ENCODE assay signal across 13 cellular contexts in the genomic region with DNA sequence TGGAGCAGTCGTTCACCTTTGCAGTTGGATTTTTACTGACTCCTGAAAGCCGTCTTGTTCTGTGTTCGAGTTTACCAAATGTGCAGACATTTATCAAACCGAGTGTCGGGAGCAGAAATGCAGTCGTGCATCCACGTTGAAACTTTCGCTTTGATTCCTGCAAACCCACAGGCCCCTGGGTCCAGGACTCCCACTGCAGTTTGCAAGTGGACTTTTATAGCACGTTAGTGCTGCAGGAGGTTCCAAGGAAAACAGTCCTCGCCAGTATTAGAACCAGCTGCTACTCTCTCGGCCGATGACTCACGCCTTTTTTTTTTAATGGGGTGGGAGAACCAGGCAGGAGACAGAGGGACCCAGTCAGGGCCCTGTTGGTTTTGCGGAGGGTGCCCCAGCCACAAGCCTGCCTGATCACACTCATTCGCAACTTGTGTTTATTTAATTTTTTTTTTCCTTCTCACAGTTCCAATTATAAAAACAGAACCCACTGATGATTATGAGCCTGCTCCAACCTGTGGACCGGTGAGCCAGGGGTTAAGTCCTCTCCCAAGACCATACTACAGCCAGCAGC.
A peak's percentile ranks its signal among the peaks of the same experiment; 100 is the strongest.
DNase-seq lines count a peak whose midpoint lies in the region; ATAC-seq and TF ChIP-seq lines count a peak whose summit lies in the region.
"Had no signal": no experiment of that assay in that cellular context is flagged by ENCODE, and none has a peak within 500 bp of the region (broad histone marks: within the 10 kb centered on the region; RNA-seq: fewer than 3 reads in every experiment).

No MANE protein-coding gene starts in this region.

- peaks cover 0 to 10% of the 10 kb centered on the region in 2 donors for H3K4me1 ChIP-seq in right atrium auricular region
- H3K4me1 ChIP-seq in left lung = no peaks in the 10 kb centered on the region
- peaks cover 14% of the 10 kb centered on the region for H3K4me1 ChIP-seq in vagina
- H3K4me1 ChIP-seq: parathyroid adenoma had no signal

- intact Hi-C loops in Right ventricle myocardium inferior (cut with DNase I) = no loop called here
- intact Hi-C loops in left lung (cut with DNase I) = no loop called here
- intact Hi-C loops in vagina (cut with DNase I) = no loop called here

- H3K4me3 ChIP-seq in right atrium auricular region (peak overlapping the region in 1 of 2 donors; percentile 16), astrocyte of the spinal cord (ENCODE audit: low read depth, low read length) (peak overlapping the region; percentile 10), left lung (no peak overlapping the region), vagina (peak overlapping the region; percentile 14 to 28)
- H3K4me3 ChIP-seq: cardiac muscle cell had no signal

- H3K36me3 ChIP-seq in right atrium auricular region (peaks cover 26% of the 10 kb centered on the region), left lung (peaks cover 0 to 33% of the 10 kb centered on the region in 2 donors), vagina (peaks cover 0 to 14% of the 10 kb centered on the region in 2 donors)
- H3K36me3 ChIP-seq: cardiac muscle cell had no signal

- TF ChIP-seq CTCF in right atrium auricular region (IDR thresholded peaks at IDR 0.05) (no peak), astrocyte of the spinal cord (IDR thresholded peaks at IDR 0.05; ENCODE audit: low read depth, low read length) (no peak), left lung (IDR thresholded peaks at IDR 0.05) (no peak), vagina (IDR thresholded peaks at IDR 0.05) (no peak)

- TF ChIP-seq POLR2A in vagina (IDR thresholded peaks at IDR 0.05) = no peak

- H3K9me3 ChIP-seq in right atrium auricular region = no peaks in the 10 kb centered on the region
- no peaks in the 10 kb centered on the region for H3K9me3 ChIP-seq in left lung
- H3K9me3 ChIP-seq in vagina = no peaks in the 10 kb centered on the region

- H3K27me3 ChIP-seq in right atrium auricular region = no peaks in the 10 kb centered on the region
- H3K27me3 ChIP-seq in left lung = no peaks in the 10 kb centered on the region
- no peaks in the 10 kb centered on the region for H3K27me3 ChIP-seq in vagina
- H3K27me3 ChIP-seq: cardiac muscle cell had no signal

- ATAC-seq in Right ventricle myocardium inferior (peak; percentile 73), left lung (peak; percentile 16)

- H3K27ac ChIP-seq in right atrium auricular region (peak overlapping the region in 1 of 2 donors; percentile 26), left lung (no peak overlapping the region), vagina (peak overlapping the region; percentile 64)
- H3K27ac ChIP-seq: cardiac muscle cell, parathyroid adenoma had no signal

- in situ Hi-C loops in astrocyte of the spinal cord (cut with HindIII; ENCODE audit: low sequenced_read_pairs) = no loop called here

- peak; percentile 56 for DNase-seq in Right ventricle myocardium inferior (ENCODE audit: missing footprints)
- DNase-seq in right atrium auricular region (ENCODE audit: low spot score) = no peak
- peak; percentile 95 for DNase-seq in astrocyte of the spinal cord (ENCODE audit: low read depth, low spot score)
- DNase-seq in left lung = peak in 1 of 2 donors; percentile 22
- no peak for DNase-seq in vagina (ENCODE audit: extremely low spot score in 2 of 2)
- no peak for DNase-seq in D341Med (ENCODE audit: low spot score)
- no peak for DNase-seq in NCI-H2171 treated with DMSO at 0.1 percent for 48 hours (lab: John Stamatoyannopoulos, UW)
- no peak for DNase-seq in activated CD8-positive, alpha-beta memory T cell treated with anti-CD3 and anti-CD28 coated beads for 24 hours
- DNase-seq: activated CD4-positive, CD25-positive, alpha-beta regulatory T cell; C1 segment of cervical spinal cord; NCI-H748 treated with DMSO at 0.1 percent for 48 hours had no signal

Comparison
In these comparisons a context has a peak if more than half of its experiments do, and no peak if none do; other contexts are left out.
1. DNase-seq: peak in Right ventricle myocardium inferior (single experiment) and astrocyte of the spinal cord (single experiment); none in right atrium auricular region (single experiment), vagina (0 of 2), D341Med (single experiment), NCI-H2171 treated with DMSO at 0.1 percent for 48 hours (single experiment) and activated CD8-positive, alpha-beta memory T cell treated with anti-CD3 and anti-CD28 coated beads for 24 hours (single experiment).
2. H3K4me3 ChIP-seq: peak in astrocyte of the spinal cord (single experiment) and vagina (2 of 2); none in left lung (0 of 2).